Comparison of ENCODE assay signal across 15 cellular contexts in the genomic region with DNA sequence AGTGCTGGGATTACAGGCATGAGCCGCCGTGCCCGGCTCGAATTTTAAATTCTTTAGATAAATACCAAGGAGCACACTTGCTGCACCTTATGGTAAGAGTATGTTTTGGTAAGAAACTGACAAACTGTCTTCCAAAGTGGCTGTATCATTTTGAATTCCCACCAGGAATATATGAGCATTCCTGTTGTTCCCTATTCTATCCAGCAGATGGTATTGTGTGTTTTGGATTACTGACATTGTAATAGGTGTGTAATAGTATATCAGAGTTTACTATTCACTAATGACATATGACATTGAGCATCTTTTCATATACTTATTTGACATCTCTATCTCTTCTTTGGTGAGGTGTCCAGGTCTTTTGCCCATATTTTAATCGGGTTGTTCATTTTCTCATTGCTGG. TPM values are rescaled to one million over a fixed set of nuclear protein-coding genes. Genes with fewer than 3 reads are reported as not detected.
DNase-seq lines count a peak whose midpoint lies in the region; ATAC-seq and TF ChIP-seq lines count a peak whose summit lies in the region.
"Had no signal": no experiment of that assay in that cellular context is flagged by ENCODE, and none has a peak within 500 bp of the region (broad histone marks: within the 10 kb centered on the region; RNA-seq: fewer than 3 reads in every experiment).

No MANE protein-coding gene starts in this region.

- WGBS in SK-N-SH (ENCODE audit: low lambda C conversion rate), result 24% methylated on average over 5 of the region's 5 CpGs

- H3K4me3 ChIP-seq in BE2C (ENCODE audit: low read depth, low read length), result no peak overlapping the region
- no peak overlapping the region for H3K4me3 ChIP-seq in SK-N-SH (ENCODE audit: low read depth in 2 of 2, low read length in 1 of 2)
- H3K4me3 ChIP-seq: heart left ventricle had no signal

- no peaks in the 10 kb centered on the region for H3K79me2 ChIP-seq in SK-N-SH (ENCODE audit: insufficient read depth)

- no peak overlapping the region for H3K4me3 Mint-ChIP-seq in glutamatergic neuron (ENCODE audit: unreplicated experiment)
- H3K4me3 Mint-ChIP-seq: activated CD4-positive, alpha-beta memory T cell treated with anti-CD3 and anti-CD28 coated beads for 36 hours; T-helper 1 cell treated with Interleukin-12 subunit alpha and Interleukin-12 subunit beta and Interleukin-4 antibody, amounts not matched to agents 30 μg/mL and 1 μg/mL, for 36 hours had no signal

- H3F3A ChIP-seq in SK-N-SH (replicated peaks; ENCODE audit: insufficient read depth), result no peaks in the 10 kb centered on the region

- no peak for ATAC-seq in left ventricle myocardium superior
- ATAC-seq: heart left ventricle had no signal

- H3K9ac ChIP-seq in SK-N-SH, result no peak overlapping the region

- no peaks in the 10 kb centered on the region; the same call in 1 of the 2 replicates for H3K27me3 ChIP-seq in BE2C
- H3K27me3 ChIP-seq in SK-N-SH (ENCODE audit: insufficient read depth), result no peaks in the 10 kb centered on the region; the same call in 1 of the 2 replicates

- H3K4me2 ChIP-seq in SK-N-SH, result no peak overlapping the region

- H3K27me3 Mint-ChIP-seq in glutamatergic neuron (ENCODE audit: unreplicated experiment), result no peaks in the 10 kb centered on the region

- H3K36me3 Mint-ChIP-seq in glutamatergic neuron (ENCODE audit: unreplicated experiment), result no peaks in the 10 kb centered on the region
- H3K36me3 Mint-ChIP-seq: activated CD4-positive, alpha-beta memory T cell treated with anti-CD3 and anti-CD28 coated beads for 36 hours had no signal

- peaks cover 5% of the 10 kb centered on the region for H3K9me3 Mint-ChIP-seq in glutamatergic neuron (ENCODE audit: unreplicated experiment)
- H3K9me3 Mint-ChIP-seq: activated CD4-positive, alpha-beta memory T cell treated with anti-CD3 and anti-CD28 coated beads for 36 hours; T-helper 1 cell treated with Interleukin-12 subunit alpha and Interleukin-12 subunit beta and Interleukin-4 antibody, amounts not matched to agents 30 μg/mL and 1 μg/mL, for 36 hours had no signal

- H3K27ac ChIP-seq in SK-N-SH (ENCODE audit: low read depth in 2 of 2, low read length in 1 of 2), result no peak overlapping the region
- H3K27ac ChIP-seq: heart left ventricle had no signal

- intact Hi-C loops in left ventricle myocardium superior (cut with micrococcal nuclease), result no loop called here

- CTCF ChIA-PET in SK-N-SH (lab: Yijun Ruan, JAX), result interaction anchor here (1.0 to 2.0 kb wide), 2 partner anchors 13 to 214 kb away, joined by 5 read pairs; no protein-coding TSS in a partner anchor

- H3K36me3 ChIP-seq in BE2C (no peaks in the 10 kb centered on the region), SK-N-SH (replicated peaks in 1 of 2; ENCODE audit: control insufficient read depth in 1 of 2, insufficient read depth in 2 of 2, low read length in 1 of 2) (no peaks in the 10 kb centered on the region)
- H3K36me3 ChIP-seq: heart left ventricle had no signal

- H3K4me1 ChIP-seq in BE2C, result no peaks in the 10 kb centered on the region
- H3K4me1 ChIP-seq in SK-N-SH (ENCODE audit: control insufficient read depth in 1 of 2, insufficient read depth in 2 of 2, low read depth in 1 of 2, low read length in 1 of 2), result no peaks in the 10 kb centered on the region
- H3K4me1 ChIP-seq: heart left ventricle had no signal

- no peak for TF ChIP-seq EP300 in SK-N-SH (IDR thresholded peaks at IDR 0.05; ENCODE audit: borderline replicate concordance in 1 of 2, low read depth in 1 of 2, low read length in 1 of 2)

- no peaks in the 10 kb centered on the region for H3K9me2 ChIP-seq in SK-N-SH

- DNase-seq in BE2C, result no peak
- peak; percentile 19 for DNase-seq in HT-29 (ENCODE audit: low spot score)
- no peak for DNase-seq in SK-N-SH
- peak; percentile 4 for DNase-seq in kidney tubule cell (ENCODE audit: low spot score)
- DNase-seq in activated T-cell treated with anti-CD3 and anti-CD28 coated beads, Interleukin-2, amount 50 U/mL, for 48 hours, result no peak
- no peak for DNase-seq in glutamatergic neuron
- no peak for DNase-seq in left ventricle myocardium superior
- no peak for DNase-seq in HPDE6-E6E7 (ENCODE audit: extremely low spot score)
- DNase-seq: activated CD4-positive, alpha-beta memory T cell treated with anti-CD3 and anti-CD28 coated beads for 36 hours; activated naive CD4-positive, alpha-beta T cell treated with Interleukin-2 at 50 U/mL for 16 hours; heart left ventricle; Kasumi-1 had no signal

- no peaks in the 10 kb centered on the region for H4K20me1 ChIP-seq in SK-N-SH (ENCODE audit: insufficient read depth)

- H3K9me3 ChIP-seq in BE2C (no peaks in the 10 kb centered on the region), SK-N-SH (no peaks in the 10 kb centered on the region)

- H2AFZ ChIP-seq in SK-N-SH (ENCODE audit: low read depth), result no peak overlapping the region

- TF ChIP-seq CTCF in BE2C (IDR thresholded peaks at IDR 0.05; ENCODE audit: low read depth, low read length), result peak; percentile 23; the same call in 1 of the 2 replicates
- TF ChIP-seq CTCF in SK-N-SH (IDR thresholded peaks at IDR 0.05), result peak; percentile 39
- TF ChIP-seq CTCF in glutamatergic neuron (IDR thresholded peaks at IDR 0.05; ENCODE audit: partially characterized antibody, unreplicated experiment), result no peak

- peak; percentile 46; the same call in 1 of the 2 replicates for TF ChIP-seq RAD21 in SK-N-SH (IDR thresholded peaks at IDR 0.05; ENCODE audit: low read length)

- no peak overlapping the region for H3K27ac Mint-ChIP-seq in glutamatergic neuron (ENCODE audit: unreplicated experiment)
- H3K27ac Mint-ChIP-seq: activated CD4-positive, alpha-beta memory T cell treated with anti-CD3 and anti-CD28 coated beads for 36 hours; T-helper 1 cell treated with Interleukin-12 subunit alpha and Interleukin-12 subunit beta and Interleukin-4 antibody, amounts not matched to agents 30 μg/mL and 1 μg/mL, for 36 hours had no signal

- H3K4me1 Mint-ChIP-seq in glutamatergic neuron (ENCODE audit: low read depth, unreplicated experiment), result no peaks in the 10 kb centered on the region

- POLR2A ChIA-PET in SK-N-SH (lab: Yijun Ruan, JAX), result no interaction called here

TF ChIP-seq in SK-N-SH, 30 proteins besides CTCF, POLR2A, EP300 and RAD21:
- TF ChIP-seq MXI1 (IDR thresholded peaks at IDR 0.05; ENCODE audit: low read depth, low read length), result no peak
- TF ChIP-seq SMC3 (IDR thresholded peaks at IDR 0.05; ENCODE audit: low read depth, low read length), result peak; percentile 13; the same call in 1 of the 2 replicates
- no peak for TF ChIP-seq RCOR1 (IDR thresholded peaks at IDR 0.05; ENCODE audit: low read length)

RNA-seq across cellular contexts. Expression of gene TGM6, which starts 40.5 kb away (rescaled TPM):
- polyA plus RNA-seq in BE2C (2012; ENCODE audit: insufficient read depth, insufficient read length, low read depth), result not detected
- total RNA-seq in HT-29 (2014; rRNA removed; shearing (Covaris generic)), result not detected in 2 replicates
- not detected in 2 replicates for polyA plus RNA-seq in SK-N-SH (2012; rRNA removed)
- not detected in 2 replicates for polyA plus RNA-seq in SK-N-SH (2012; cell fraction: cytosol; rRNA removed)
- not detected in 2 replicates for polyA plus RNA-seq in SK-N-SH (2012; cell fraction: nucleus; rRNA removed)
- total RNA-seq in glutamatergic neuron (ENCODE audit: unreplicated experiment) (not detected), left ventricle myocardium superior (not detected)
- total RNA-seq: activated CD4-positive, alpha-beta memory T cell treated with anti-CD3 and anti-CD28 coated beads for 36 hours; dermis microvascular lymphatic vessel endothelial cell; heart left ventricle; lung microvascular endothelial cell had no signal
- polyA plus RNA-seq: heart left ventricle had no signal

RNA-seq across cellular contexts. Expression of gene SNRPB, which starts 49.3 kb away (rescaled TPM):
- polyA plus RNA-seq in BE2C (2012; ENCODE audit: insufficient read depth, insufficient read length, low read depth), result 215 TPM
- 649 and 692 TPM in 2 replicates for total RNA-seq in HT-29 (2014; rRNA removed; shearing (Covaris generic))
- polyA plus RNA-seq in SK-N-SH (2012; rRNA removed), result 380 and 455 TPM in 2 replicates
- 326 and 390 TPM in 2 replicates for polyA plus RNA-seq in SK-N-SH (2012; cell fraction: cytosol; rRNA removed)
- 202 and 225 TPM in 2 replicates for polyA plus RNA-seq in SK-N-SH (2012; cell fraction: nucleus; rRNA removed)
- total RNA-seq in glutamatergic neuron (ENCODE audit: unreplicated experiment) (114 TPM), left ventricle myocardium superior (51.3 TPM)

Comparison
In these comparisons a context has a peak if more than half of its experiments do, and no peak if none do; other contexts are left out.
1. DNase-seq: peak in HT-29 (single experiment) and kidney tubule cell (single experiment); none in BE2C (single experiment), SK-N-SH (single experiment), activated T-cell treated with anti-CD3 and anti-CD28 coated beads, Interleukin-2, amount 50 U/mL, for 48 hours (0 of 2), glutamatergic neuron (single experiment), left ventricle myocardium superior (single experiment) and HPDE6-E6E7 (single experiment).